Comparison of ENCODE assay signal across 1 cellular context in the genomic region with DNA sequence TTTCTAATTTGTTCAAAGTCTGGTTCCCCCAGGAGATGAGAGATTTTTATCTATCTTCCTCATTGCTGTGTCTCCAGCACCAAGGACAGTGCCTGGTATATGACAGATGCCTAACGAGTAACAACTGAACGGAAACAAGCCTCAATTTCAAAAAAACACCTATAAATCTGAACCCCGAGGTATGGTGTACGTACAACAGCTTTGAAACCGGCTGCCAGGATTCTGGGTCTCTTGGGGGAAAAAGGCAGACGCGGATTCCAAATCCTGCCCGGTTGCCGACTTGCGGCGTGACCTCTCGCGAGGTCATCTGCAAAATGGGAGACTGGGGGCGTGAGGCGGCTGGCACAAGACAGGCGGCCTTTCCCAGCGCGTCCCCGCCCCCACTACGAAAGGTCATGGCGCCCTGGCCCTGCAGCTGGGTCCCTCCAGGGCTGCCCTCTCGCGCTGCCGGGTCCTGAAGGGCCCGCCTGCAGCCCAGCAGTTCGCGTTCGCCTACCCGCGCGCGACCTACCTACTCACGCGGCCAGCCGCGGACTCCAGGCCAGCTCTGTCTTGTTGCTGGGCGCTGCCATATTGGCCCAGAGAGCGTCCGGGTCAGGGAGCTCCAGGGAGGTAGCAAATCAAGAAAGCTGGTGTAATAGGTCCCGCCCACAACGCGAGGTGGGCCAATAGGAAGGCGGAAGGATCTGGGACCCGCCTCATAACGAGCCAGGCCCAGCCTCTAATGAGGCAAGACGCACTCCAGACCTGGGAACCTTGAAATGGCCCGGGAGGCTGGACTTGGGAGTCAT.
TF ChIP-seq lines count a peak whose summit lies in the region.

Gene ECSIT, minus strand, starts transcription at position 584 of the 791 bp plus-strand sequence. CDS start 9,964 bp downstream, outside the sequence.

TF ChIP-seq in GM12878, 131 proteins besides CTCF, POLR2A, EP300 and RAD21 (continued from another document and continues in another):
- TF ChIP-seq CUX1 (IDR thresholded peaks at IDR 0.05; ENCODE audit: insufficient replicate concordance, low read depth, low read length) (no peak), IKZF2 (IDR thresholded peaks at IDR 0.05) (peak in 1 of 2 experiments; percentile 16; a peak in 1 of 4 replicates), CREB1 (IDR thresholded peaks at IDR 0.05; ENCODE audit: low read depth) (peak; percentile 69; the same call in 1 of the 2 replicates), ZSCAN29 (IDR thresholded peaks at IDR 0.05) (no peak), MYC (IDR thresholded peaks at IDR 0.05; ENCODE audit: insufficient read depth, insufficient read length, insufficient replicate concordance, low read length, severe bottlenecking) (peak; percentile 65), SPI1 (IDR thresholded peaks at IDR 0.05; ENCODE audit: borderline replicate concordance, insufficient read depth, low read depth, low read length) (no peak), ASH2L (IDR thresholded peaks at IDR 0.05; ENCODE audit: borderline replicate concordance, low read depth) (peak; percentile 99), IKZF1 (conservative IDR thresholded peaks at IDR 0.05) (peak; percentile 94), BMI1 (IDR thresholded peaks at IDR 0.05; ENCODE audit: borderline replicate concordance) (no peak), NKRF (conservative IDR thresholded peaks at IDR 0.05) (peak; percentile 99), YY1 (IDR thresholded peaks at IDR 0.05; ENCODE audit: low read depth, low read length) (peak; percentile 99), NFIC (IDR thresholded peaks at IDR 0.05; ENCODE audit: low read depth, low read length) (no peak), DPF2 (IDR thresholded peaks at IDR 0.05) (peak; percentile 42; the same call in 1 of the 2 replicates), GATAD2B (conservative IDR thresholded peaks at IDR 0.05; ENCODE audit: low read depth) (peak; percentile 55; the same call in 1 of the 2 replicates), RELA (IDR thresholded peaks at IDR 0.05; ENCODE audit: borderline replicate concordance, partially characterized antibody) (peak; percentile 49), NR2C1 (IDR thresholded peaks at IDR 0.05) (peak; percentile 99), MYB (IDR thresholded peaks at IDR 0.05; ENCODE audit: borderline replicate concordance, low read depth, low read length) (no peak), CEBPZ (IDR thresholded peaks at IDR 0.05; ENCODE audit: low read depth, low read length) (no peak), EGR1 (IDR thresholded peaks at IDR 0.05; ENCODE audit: borderline replicate concordance in 1 of 2, low read depth in 2 of 2, low read length in 2 of 2) (peak in 1 of 2 experiments; percentile 63; a peak in 1 of 3 replicates), BHLHE40 (IDR thresholded peaks at IDR 0.05; ENCODE audit: borderline replicate concordance in 1 of 2, low read depth in 2 of 2, low read length in 1 of 2) (peak in 1 of 2 experiments; percentile 84; a peak in 2 of 4 replicates), ZNF274 (IDR thresholded peaks at IDR 0.05; ENCODE audit: insufficient read depth, insufficient read length) (no peak), RFX5 (IDR thresholded peaks at IDR 0.05; ENCODE audit: low read depth, low read length) (no peak), SIN3A (IDR thresholded peaks at IDR 0.05; ENCODE audit: low read depth, low read length) (peak; percentile 98), TAF1 (IDR thresholded peaks at IDR 0.05; ENCODE audit: borderline replicate concordance, low read depth, low read length) (0 out of 2 replicates have a peak, but pooled peaks have one; percentile 15), CHD2 (IDR thresholded peaks at IDR 0.05; ENCODE audit: borderline replicate concordance, low read depth, low read length) (peak; percentile 94), MXI1 (IDR thresholded peaks at IDR 0.05; ENCODE audit: low read depth, low read length) (peak; percentile 79), HDAC6 (IDR thresholded peaks at IDR 0.05; ENCODE audit: unreplicated experiment) (no peak), FOXK2 (IDR thresholded peaks at IDR 0.05) (peak; percentile 56; the same call in 1 of the 2 replicates), BACH1 (IDR thresholded peaks at IDR 0.05; ENCODE audit: borderline replicate concordance) (peak; percentile 24; the same call in 1 of the 2 replicates), ZNF24 (IDR thresholded peaks at IDR 0.05) (no peak), SIX5 (IDR thresholded peaks at IDR 0.05; ENCODE audit: low read depth, low read length, severe bottlenecking) (peak; percentile 53), MEF2B (IDR thresholded peaks at IDR 0.05; ENCODE audit: partially characterized antibody, poor library complexity, severe bottlenecking) (no peak), SKIL (IDR thresholded peaks at IDR 0.05; ENCODE audit: low read depth, poor library complexity, severe bottlenecking) (peak; percentile 59), NBN (IDR thresholded peaks at IDR 0.05) (peak; percentile 62; the same call in 1 of the 2 replicates), ZNF207 (IDR thresholded peaks at IDR 0.05; ENCODE audit: borderline replicate concordance) (peak; percentile 96), ETV6 (conservative IDR thresholded peaks at IDR 0.05 in 1 of 2, IDR thresholded peaks at IDR 0.05 in 1 of 2; ENCODE audit: borderline replicate concordance in 1 of 2, low read depth in 1 of 2) (0 out of 4 replicates have a peak, but pooled peaks of 1 of the 2 experiments have one; percentile 10), FOS (IDR thresholded peaks at IDR 0.05; ENCODE audit: borderline replicate concordance, extremely low read depth, insufficient read length) (no peak), MTA2 (IDR thresholded peaks at IDR 0.05; ENCODE audit: low read depth) (peak; percentile 86)
- TF ChIP-seq, protein P1, sequence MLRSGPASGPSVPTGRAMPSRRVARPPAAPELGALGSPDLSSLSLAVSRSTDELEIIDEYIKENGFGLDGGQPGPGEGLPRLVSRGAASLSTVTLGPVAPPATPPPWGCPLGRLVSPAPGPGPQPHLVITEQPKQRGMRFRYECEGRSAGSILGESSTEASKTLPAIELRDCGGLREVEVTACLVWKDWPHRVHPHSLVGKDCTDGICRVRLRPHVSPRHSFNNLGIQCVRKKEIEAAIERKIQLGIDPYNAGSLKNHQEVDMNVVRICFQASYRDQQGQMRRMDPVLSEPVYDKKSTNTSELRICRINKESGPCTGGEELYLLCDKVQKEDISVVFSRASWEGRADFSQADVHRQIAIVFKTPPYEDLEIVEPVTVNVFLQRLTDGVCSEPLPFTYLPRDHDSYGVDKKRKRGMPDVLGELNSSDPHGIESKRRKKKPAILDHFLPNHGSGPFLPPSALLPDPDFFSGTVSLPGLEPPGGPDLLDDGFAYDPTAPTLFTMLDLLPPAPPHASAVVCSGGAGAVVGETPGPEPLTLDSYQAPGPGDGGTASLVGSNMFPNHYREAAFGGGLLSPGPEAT (IDR thresholded peaks at IDR 0.05; ENCODE audit: low read depth): peak; percentile 90
- TF ChIP-seq, protein P2, sequence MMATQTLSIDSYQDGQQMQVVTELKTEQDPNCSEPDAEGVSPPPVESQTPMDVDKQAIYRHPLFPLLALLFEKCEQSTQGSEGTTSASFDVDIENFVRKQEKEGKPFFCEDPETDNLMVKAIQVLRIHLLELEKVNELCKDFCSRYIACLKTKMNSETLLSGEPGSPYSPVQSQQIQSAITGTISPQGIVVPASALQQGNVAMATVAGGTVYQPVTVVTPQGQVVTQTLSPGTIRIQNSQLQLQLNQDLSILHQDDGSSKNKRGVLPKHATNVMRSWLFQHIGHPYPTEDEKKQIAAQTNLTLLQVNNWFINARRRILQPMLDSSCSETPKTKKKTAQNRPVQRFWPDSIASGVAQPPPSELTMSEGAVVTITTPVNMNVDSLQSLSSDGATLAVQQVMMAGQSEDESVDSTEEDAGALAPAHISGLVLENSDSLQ (IDR thresholded peaks at IDR 0.05): peak; percentile 24
- TF ChIP-seq, protein P3, sequence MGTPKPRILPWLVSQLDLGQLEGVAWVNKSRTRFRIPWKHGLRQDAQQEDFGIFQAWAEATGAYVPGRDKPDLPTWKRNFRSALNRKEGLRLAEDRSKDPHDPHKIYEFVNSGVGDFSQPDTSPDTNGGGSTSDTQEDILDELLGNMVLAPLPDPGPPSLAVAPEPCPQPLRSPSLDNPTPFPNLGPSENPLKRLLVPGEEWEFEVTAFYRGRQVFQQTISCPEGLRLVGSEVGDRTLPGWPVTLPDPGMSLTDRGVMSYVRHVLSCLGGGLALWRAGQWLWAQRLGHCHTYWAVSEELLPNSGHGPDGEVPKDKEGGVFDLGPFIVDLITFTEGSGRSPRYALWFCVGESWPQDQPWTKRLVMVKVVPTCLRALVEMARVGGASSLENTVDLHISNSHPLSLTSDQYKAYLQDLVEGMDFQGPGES (IDR thresholded peaks at IDR 0.05): peak; percentile 69
